In genomic region chr16:66103245-66103644, GRCh38 we compare ENCODE assay signal across 24 cellular contexts.
DNase-seq lines count a peak whose midpoint lies in the region; ATAC-seq, FAIRE-seq and TF ChIP-seq lines count a peak whose summit lies in the region.
"Had no signal": no experiment of that assay in that cellular context is flagged by ENCODE, and none has a peak within 500 bp of the region (broad histone marks: within the 10 kb centered on the region; RNA-seq: fewer than 3 reads in every experiment).

No MANE protein-coding gene starts in this region.

- FAIRE-seq in GM19239 (lab: Jason Lieb, UNC) = no peak
- no peak for FAIRE-seq in H54 (lab: Jason Lieb, UNC)

- TF ChIP-seq CTCF in fibroblast of villous mesenchyme (IDR thresholded peaks at IDR 0.05; ENCODE audit: insufficient read depth, low read depth, low read length) = no peak

- DNase-seq in ELF-1 (ENCODE audit: low read depth, low spot score) = peak; percentile 5
- DNase-seq in fibroblast of villous mesenchyme (ENCODE audit: low read depth) = peak; percentile 76
- peak; percentile 20 for DNase-seq in pons (ENCODE audit: low spot score)
- DNase-seq in GM19239 (ENCODE audit: insufficient read length, low spot score) = no peak
- DNase-seq in CD1c-positive myeloid dendritic cell (ENCODE audit: extremely low spot score) = no peak
- DNase-seq in H54 (ENCODE audit: insufficient read length, low spot score) = no peak
- DNase-seq: activated CD4-positive, alpha-beta T cell treated with anti-CD3 and anti-CD28 coated beads for 1 hour; activated CD8-positive, alpha-beta memory T cell treated with anti-CD3 and anti-CD28 coated beads for 24 hours; activated naive CD4-positive, alpha-beta T cell treated with Interleukin-2 at 50 U/mL for 16 hours; activated T-cell treated with anti-CD3 and anti-CD28 coated beads, Interleukin-2, amount 50 U/mL, for 72 hours; amygdala; caudate nucleus; CD4-positive, alpha-beta memory T cell; dermis blood vessel endothelial cell; DMS 273 treated with DMSO at 0.1 percent for 48 hours; head of caudate nucleus; KBM-7; MM.1S; naive thymus-derived CD8-positive, alpha-beta T cell; NCI-H1417; NCI-H2081; NCI-H446; PC-3 had no signal

- TF ChIP-seq POLR2A in H54 (IDR thresholded peaks at IDR 0.05; ENCODE audit: low read depth, low read length) = no peak

- ATAC-seq in SK-N-SH treated with all-trans-retinoic acid at 6 μM for 48 hours = peak; percentile 63
- ATAC-seq: activated T-cell treated with anti-CD3 and anti-CD28 coated beads, Interleukin-2, amount 50 U/mL, for 72 hours; naive thymus-derived CD8-positive, alpha-beta T cell; PC-3 had no signal

- H3K4me3 ChIP-seq in fibroblast of villous mesenchyme (ENCODE audit: low read depth, low read length) = no peak overlapping the region

TF ChIP-seq in SK-N-SH treated with all-trans-retinoic acid at 6 μM for 48 hours, 23 proteins besides CTCF, POLR2A, EP300 and RAD21:
- TF ChIP-seq ZFP3 (CRISPR knock-in tag; IDR thresholded peaks at IDR 0.05) (peak; percentile 83; the same call in 1 of the 2 replicates), CSDC2 (CRISPR knock-in tag; IDR thresholded peaks at IDR 0.05) (peak; percentile 66; the same call in 1 of the 2 replicates), SNAI2 (CRISPR knock-in tag; IDR thresholded peaks at IDR 0.05) (peak; percentile 81; the same call in 1 of the 2 replicates), TOX (CRISPR knock-in tag; IDR thresholded peaks at IDR 0.05; ENCODE audit: borderline replicate concordance) (peak; percentile 54; the same call in 1 of the 2 replicates), RARB (CRISPR knock-in tag; IDR thresholded peaks at IDR 0.05) (no peak), PATZ1 (CRISPR knock-in tag; IDR thresholded peaks at IDR 0.05; ENCODE audit: borderline replicate concordance) (peak; percentile 57; the same call in 1 of the 2 replicates), BACH2 (CRISPR knock-in tag; IDR thresholded peaks at IDR 0.05; ENCODE audit: borderline replicate concordance) (no peak), TCF4 (CRISPR knock-in tag; IDR thresholded peaks at IDR 0.05; ENCODE audit: borderline replicate concordance) (peak; percentile 87), CSRNP3 (CRISPR knock-in tag; IDR thresholded peaks at IDR 0.05) (0 out of 2 replicates have a peak, but pooled peaks have one; percentile 53), POU6F1 (CRISPR knock-in tag; IDR thresholded peaks at IDR 0.05; ENCODE audit: borderline replicate concordance, low read depth) (no peak), OSR1 (CRISPR knock-in tag; IDR thresholded peaks at IDR 0.05) (no peak), TSHZ2 (CRISPR knock-in tag; IDR thresholded peaks at IDR 0.05) (peak; percentile 89), GLIS3 (CRISPR knock-in tag; IDR thresholded peaks at IDR 0.05) (peak; percentile 87), ESRRG (CRISPR knock-in tag; IDR thresholded peaks at IDR 0.05) (peak; percentile 85; the same call in 1 of the 2 replicates), CREB5 (CRISPR knock-in tag; IDR thresholded peaks at IDR 0.05; ENCODE audit: low read depth) (peak; percentile 98), ISL1 (CRISPR knock-in tag; IDR thresholded peaks at IDR 0.05) (peak; percentile 95)

Comparison
In these comparisons a context has a peak if more than half of its experiments do, and no peak if none do; other contexts are left out.
1. DNase-seq: peak in ELF-1 (single experiment), fibroblast of villous mesenchyme (single experiment) and pons (single experiment); none in GM19239 (single experiment), CD1c-positive myeloid dendritic cell (single experiment) and H54 (single experiment).